In genomic region chr4:80333121-80333520, GRCh38 we compare ENCODE assay signal across 34 cellular contexts. TPM values are rescaled to one million over a fixed set of nuclear protein-coding genes. Genes with fewer than 3 reads are reported as not detected.
"Had no signal": no experiment of that assay in that cellular context is flagged by ENCODE, and none has a peak within 500 bp of the region (broad histone marks: within the 10 kb centered on the region; RNA-seq: fewer than 3 reads in every experiment).

No MANE protein-coding gene starts in this region.

- DNase-seq: activated CD4-positive, alpha-beta memory T cell treated with anti-CD3 and anti-CD28 coated beads, Interleukin-2, amount 10 ng/mL, durations not matched to agents 7 days and 5 days; activated CD4-positive, alpha-beta T cell treated with anti-CD3 and anti-CD28 coated beads for 1 hour; activated CD4-positive, alpha-beta T cell treated with anti-CD3 and anti-CD28 coated beads, Interleukin-2, amount 10 ng/mL, durations not matched to agents 7 days and 5 days; activated T-cell treated with anti-CD3 and anti-CD28 coated beads, Interleukin-2, amount 50 U/mL, for 4 hours; anterior cingulate cortex; dorsolateral prefrontal cortex; effector memory CD4-positive, alpha-beta T cell; erythroblast; gastrocnemius medialis; hippocampal formation; immature natural killer cell; left lung; mucosa of descending colon; sigmoid colon; stimulated activated CD4-positive, alpha-beta T cell treated with anti-CD3 and anti-CD28 coated beads, Interleukin-1b, Interleukin-23, amount 100 ng/mL, for 48 hours; stimulated activated CD4-positive, alpha-beta T cell treated with anti-CD3 and anti-CD28 coated beads, Interleukin-4, amount 100 ng/mL, for 4 hours; stimulated activated CD8-positive, alpha-beta memory T cell treated with anti-CD3 and anti-CD28 coated beads, Interleukin-4, amount 100 ng/mL, for 48 hours; stimulated activated naive CD8-positive, alpha-beta T cell treated with anti-CD3 and anti-CD28 coated beads, Interleukin-15, amount 100 ng/mL, for 72 hours; T-helper 17 cell; T1000; thyroid gland; upper lobe of left lung had no signal

- H3K4me2 ChIP-seq: smooth muscle cell had no signal

- H3K9me3 Mint-ChIP-seq: activated CD4-positive, alpha-beta memory T cell treated with anti-CD3 and anti-CD28 coated beads, Interleukin-2, amount 10 ng/mL, durations not matched to agents 7 days and 5 days; activated CD4-positive, alpha-beta T cell treated with anti-CD3 and anti-CD28 coated beads, Interleukin-2, amount 10 ng/mL, durations not matched to agents 7 days and 5 days; activated T-cell treated with anti-CD3 and anti-CD28 coated beads, Interleukin-2, amount 50 U/mL, for 4 hours; activated T-helper 17 cell treated with anti-CD3 and anti-CD28 coated beads, Interleukin-2, amount 50 U/mL, for 72 hours; immature natural killer cell; nephron; stimulated activated memory B cell treated with anti-CD40 and anti-IgM and Interleukin-4, amounts not matched to agents 10 μg/mL and 1 μg/mL and 100 μg/mL, for 72 hours; stimulated activated naive CD8-positive, alpha-beta T cell treated with anti-CD3 and anti-CD28 coated beads, Interleukin-15, amount 100 ng/mL, for 72 hours; WTC11 had no signal

- H3K36me3 ChIP-seq: gastrocnemius medialis, left lung, prostate gland, sigmoid colon, thyroid gland, upper lobe of left lung, vagina had no signal

- H3K4me1 ChIP-seq: prostate gland had no signal

- H3K27me3 ChIP-seq: gastrocnemius medialis, sigmoid colon, thyroid gland, vagina had no signal

- H3K27ac ChIP-seq: coronary artery, dorsolateral prefrontal cortex, gastrocnemius medialis, left lung, prostate gland, thyroid gland, upper lobe of left lung, vagina had no signal

- H3K9me3 ChIP-seq: gastrocnemius medialis, left lung, mucosa of descending colon, prostate gland, sigmoid colon, thyroid gland, upper lobe of left lung, vagina had no signal

- H3K4me3 Mint-ChIP-seq: activated CD4-positive, alpha-beta memory T cell treated with anti-CD3 and anti-CD28 coated beads, Interleukin-2, amount 10 ng/mL, durations not matched to agents 7 days and 5 days; activated CD4-positive, alpha-beta T cell treated with anti-CD3 and anti-CD28 coated beads, Interleukin-2, amount 10 ng/mL, durations not matched to agents 7 days and 5 days; activated naive CD8-positive, alpha-beta T cell; activated T-cell treated with anti-CD3 and anti-CD28 coated beads, Interleukin-2, amount 50 U/mL, for 4 hours; activated T-helper 17 cell treated with anti-CD3 and anti-CD28 coated beads, Interleukin-2, amount 50 U/mL, for 72 hours; immature natural killer cell; nephron; stimulated activated memory B cell treated with anti-CD40 and anti-IgM and Interleukin-4, amounts not matched to agents 10 μg/mL and 1 μg/mL and 100 μg/mL, for 72 hours; stimulated activated naive CD8-positive, alpha-beta T cell treated with anti-CD3 and anti-CD28 coated beads, Interleukin-15, amount 100 ng/mL, for 72 hours; T-helper 17 cell; WTC11 had no signal

- H3K27ac Mint-ChIP-seq: activated CD4-positive, alpha-beta memory T cell treated with anti-CD3 and anti-CD28 coated beads, Interleukin-2, amount 10 ng/mL, durations not matched to agents 7 days and 5 days; activated CD4-positive, alpha-beta T cell treated with anti-CD3 and anti-CD28 coated beads, Interleukin-2, amount 10 ng/mL, durations not matched to agents 7 days and 5 days; activated naive CD8-positive, alpha-beta T cell; activated T-helper 17 cell treated with anti-CD3 and anti-CD28 coated beads, Interleukin-2, amount 50 U/mL, for 72 hours; immature natural killer cell; nephron; stimulated activated memory B cell treated with anti-CD40 and anti-IgM and Interleukin-4, amounts not matched to agents 10 μg/mL and 1 μg/mL and 100 μg/mL, for 72 hours; stimulated activated naive CD8-positive, alpha-beta T cell treated with anti-CD3 and anti-CD28 coated beads, Interleukin-15, amount 100 ng/mL, for 72 hours; T-helper 17 cell; WTC11 had no signal

- H3K36me3 Mint-ChIP-seq: activated naive CD8-positive, alpha-beta T cell; immature natural killer cell; stimulated activated memory B cell treated with anti-CD40 and anti-IgM and Interleukin-4, amounts not matched to agents 10 μg/mL and 1 μg/mL and 100 μg/mL, for 72 hours; WTC11 had no signal

- H3K4me3 ChIP-seq: coronary artery, gastrocnemius medialis, left lung, lung, mucosa of descending colon, prostate gland, sigmoid colon, smooth muscle cell, thyroid gland, upper lobe of left lung, vagina had no signal

RNA-seq across cellular contexts. Expression of gene CFAP299, which starts 2.4 kb away (rescaled TPM):
- total RNA-seq: activated CD4-positive, alpha-beta memory T cell treated with anti-CD3 and anti-CD28 coated beads, Interleukin-2, amount 10 ng/mL, durations not matched to agents 7 days and 5 days; activated CD4-positive, alpha-beta T cell treated with anti-CD3 and anti-CD28 coated beads, Interleukin-2, amount 10 ng/mL, durations not matched to agents 7 days and 5 days; activated T-cell treated with anti-CD3 and anti-CD28 coated beads, Interleukin-2, amount 50 U/mL, for 4 hours; gastrocnemius medialis; kidney epithelial cell; mesenteric fat pad; mucosa of descending colon; smooth muscle cell; T-helper 17 cell; vagina; WTC11 had no signal
- polyA plus RNA-seq: sigmoid colon, smooth muscle cell had no signal
